Comparison of ENCODE assay signal across 8 cellular contexts in the genomic region with DNA sequence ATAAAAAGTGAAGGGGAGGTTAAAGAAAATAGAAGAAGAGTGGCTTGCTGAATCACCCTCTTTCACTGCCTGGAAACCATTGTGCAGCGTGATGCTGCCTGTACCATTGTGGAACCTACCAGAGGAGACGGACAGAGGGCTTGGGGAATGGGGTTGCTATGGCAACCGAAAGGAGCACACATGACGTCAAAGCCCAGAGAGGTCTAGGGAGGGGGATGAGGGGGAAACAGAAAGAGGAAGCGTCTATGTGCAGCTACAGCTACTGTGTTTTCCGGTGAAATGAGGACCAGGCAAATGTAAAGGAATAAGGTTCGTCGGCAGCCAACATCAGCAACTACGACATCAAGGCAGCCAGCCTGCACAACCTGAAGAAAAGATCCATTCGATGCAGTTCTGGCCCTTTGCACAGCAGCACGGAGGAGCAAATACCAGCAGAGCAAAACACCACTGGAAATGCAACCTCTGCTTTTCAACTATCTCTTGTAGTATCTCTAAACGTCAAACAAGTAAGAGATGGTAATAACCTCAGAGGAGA. TPM values are rescaled to one million over a fixed set of nuclear protein-coding genes. Genes with fewer than 3 reads are reported as not detected.
DNase-seq lines count a peak whose midpoint lies in the region; ATAC-seq and TF ChIP-seq lines count a peak whose summit lies in the region.

Gene MAPK10, minus strand, starts transcription at position 110 of the 535 bp plus-strand sequence.

- no TSS peak for BruUV-seq in mammary epithelial cell (replicated peaks; lab: Mats Ljungman, UMichigan)

- dilution Hi-C loops in mammary epithelial cell (cut with HindIII; ENCODE audit: low sequenced_read_pairs), result no loop called here

- H3K4me1 ChIP-seq in mammary epithelial cell (ENCODE audit: insufficient read depth, low read length), result no peaks in the 10 kb centered on the region
- H3K4me1 ChIP-seq in sigmoid colon, result peaks cover 0 to 17% (median 0%) of the 10 kb centered on the region in 4 donors

- WGBS in mammary epithelial cell (ENCODE audit: low coverage, missing lambda C conversion rate), result 12% methylated on average over 11 of the region's 12 CpGs
- 4 to 11% methylated on average over 12 of the region's 12 CpGs for whole genome bisulfite sequencing in sigmoid colon, 2 donors

- H3K9ac ChIP-seq in mammary epithelial cell (ENCODE audit: insufficient read depth, low read length), result no peak within 1 kb of the TSS

- ATAC-seq in GM21723 (IDR thresholded peaks at IDR 0.05; ENCODE audit: unreplicated experiment), result peak; percentile 93

- TF ChIP-seq EP300 in sigmoid colon (IDR thresholded peaks at IDR 0.05), result no peak

- in situ Hi-C loops in mammary epithelial cell (cut with MboI; ENCODE audit: low sequenced_read_pairs in 2 of 2), result no loop called here

- peak within 1 kb of the TSS; percentile 56 for H2AFZ ChIP-seq in mammary epithelial cell (ENCODE audit: low read depth, low read length)

- H3K36me3 ChIP-seq in mammary epithelial cell (ENCODE audit: insufficient read depth, low read length), result no peaks in the 10 kb centered on the region
- no peaks in the 10 kb centered on the region for H3K36me3 ChIP-seq in sigmoid colon

- H3K27ac ChIP-seq in mammary epithelial cell (ENCODE audit: insufficient read depth, low read depth, low read length), result no peak within 1 kb of the TSS
- peak within 1 kb of the TSS in 2 of 4 donors; percentile 31 to 54 for H3K27ac ChIP-seq in sigmoid colon

- H3K4me3 ChIP-seq in mammary epithelial cell (replicated peaks in 1 of 3; ENCODE audit: insufficient read depth in 1 of 3, low read depth in 2 of 3, low read length in 3 of 3), result no peak within 1 kb of the TSS
- H3K4me3 ChIP-seq in sigmoid colon, result peak within 1 kb of the TSS; percentile 4 to 35 (median 24)

- H3K79me2 ChIP-seq in mammary epithelial cell (ENCODE audit: insufficient read depth, low read length), result no peaks in the 10 kb centered on the region

- CTCF ChIA-PET in mammary epithelial cell (lab: Charles Lee; ENCODE audit: low non-redundant PET), result no interaction called here

- TF ChIP-seq POLR2A in sigmoid colon (IDR thresholded peaks at IDR 0.05), result no peak

- intact Hi-C loops in mammary epithelial cell (cut with micrococcal nuclease) (no loop called here), sigmoid colon (cut with DNase I) (no loop called here)

- H4K20me1 ChIP-seq in mammary epithelial cell (ENCODE audit: insufficient read depth, low read length), result no peaks in the 10 kb centered on the region

- H3K9me3 ChIP-seq in mammary epithelial cell (replicated peaks; ENCODE audit: insufficient read depth, low read length) (no peaks in the 10 kb centered on the region), sigmoid colon (no peaks in the 10 kb centered on the region)

- H3K27me3 ChIP-seq in mammary epithelial cell (ENCODE audit: insufficient read depth, low read length) (no peaks in the 10 kb centered on the region), sigmoid colon (no peaks in the 10 kb centered on the region)

- no peak for TF ChIP-seq CTCF in mammary epithelial cell (conservative IDR thresholded peaks at IDR 0.05 in 1 of 2, IDR thresholded peaks at IDR 0.05 in 1 of 2; ENCODE audit: extremely low read depth in 1 of 2, insufficient read depth in 1 of 2, low read depth in 1 of 2, low read length in 2 of 2)
- no peak for TF ChIP-seq CTCF in sigmoid colon (IDR thresholded peaks at IDR 0.05)

- H3K4me2 ChIP-seq in mammary epithelial cell (ENCODE audit: insufficient read depth, low read depth, low read length), result peak within 1 kb of the TSS; percentile 29

- peak; percentile 92 for DNase-seq in ELF-1 (ENCODE audit: low read depth, low spot score)
- DNase-seq in LHCN-M2 (ENCODE audit: low read depth), result peak; percentile 86
- peak; percentile 2 for DNase-seq in SW480 (ENCODE audit: low spot score)
- DNase-seq in mammary epithelial cell, result peak; percentile 3
- peak; percentile 81 for DNase-seq in iPS-NIHi11 (ENCODE audit: low spot score)
- DNase-seq in sigmoid colon, result peak; percentile 88
- no peak for DNase-seq in HK-2 (ENCODE audit: unreplicated experiment)

RNA-seq across cellular contexts. Expression of gene MAPK10, which starts in this region (rescaled TPM):
- total RNA-seq in LHCN-M2 (2014; rRNA removed) (4.3 and 4.4 TPM in 2 replicates), mammary epithelial cell (10 to 100 TPM in 1 of 2 donors, 1 to 10 TPM in 1; 8.2 to 10.0 TPM), sigmoid colon (10 to 100 TPM; 24.3 to 28.5 (median 26.6) TPM)
- polyA plus RNA-seq in LHCN-M2 (2012), result 1.8 TPM
- polyA plus RNA-seq in mammary epithelial cell (2.9 TPM), sigmoid colon (1 to 10 TPM; 3.0 to 4.4 (median 3.6) TPM)
- polyA minus RNA-seq in mammary epithelial cell, result 1.6 TPM

Comparison
In these comparisons a context has a peak if more than half of its experiments do, and no peak if none do; other contexts are left out.
1. H3K4me3 ChIP-seq: peak in sigmoid colon (4 of 4); none in mammary epithelial cell (0 of 3).